Comparison of ENCODE assay signal across 8 cellular contexts in the genomic region with DNA sequence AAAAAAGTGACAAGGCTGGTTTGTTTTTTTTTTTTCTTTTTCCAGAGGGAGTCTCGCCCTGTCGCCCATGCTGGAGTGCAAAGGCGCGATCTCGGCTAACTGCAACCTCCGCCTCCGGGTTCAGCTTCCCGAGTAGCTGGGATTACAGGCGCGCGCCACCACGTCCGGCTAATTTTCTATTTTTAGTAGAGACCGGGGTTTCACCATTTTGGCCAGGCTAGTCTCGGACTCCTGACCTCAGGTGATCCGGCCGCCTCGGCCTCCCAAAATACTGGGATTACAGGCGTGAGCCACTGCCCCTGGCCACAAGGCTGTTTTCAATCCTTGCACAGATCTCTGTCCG. TPM values are rescaled to one million over a fixed set of nuclear protein-coding genes. Genes with fewer than 3 reads are reported as not detected.
DNase-seq lines count a peak whose midpoint lies in the region; ATAC-seq, FAIRE-seq and TF ChIP-seq lines count a peak whose summit lies in the region.

No MANE protein-coding gene starts in this region.

- TF ChIP-seq POLR2A in A549 (IDR thresholded peaks at IDR 0.05; ENCODE audit: low read length) = no peak

- CTCF ChIA-PET in A549 (lab: Yijun Ruan, JAX) = no interaction called here

- H3K27ac ChIP-seq in A549 (peak overlapping the region; percentile 90 to 97), HL-60 (replicated peaks) (peak overlapping the region; percentile 88)

- no peak for FAIRE-seq in A549 (lab: Jason Lieb, UNC)
- no peak for FAIRE-seq in RCC 7860 (lab: Jason Lieb, UNC)

- WGBS in A549 (ENCODE audit: missing lambda C conversion rate) = 12% methylated on average over 20 of the region's 20 CpGs

- no peak for DNase-seq in A549 (ENCODE audit: low read depth in 1 of 2, low spot score in 1 of 2)
- no peak for DNase-seq in HL-60 (ENCODE audit: low read depth in 1 of 2, low spot score in 1 of 2)
- DNase-seq in cardiac fibroblast (ENCODE audit: low read depth in 2 of 2) = no peak
- DNase-seq in RCC 7860 (ENCODE audit: low spot score) = no peak
- DNase-seq in stimulated activated CD4-positive, alpha-beta T cell treated with anti-CD3 and anti-CD28 coated beads, Interleukin-1b, Interleukin-23, amount 100 ng/mL, for 48 hours = no peak
- no peak for DNase-seq in NCI-H1417 treated with DMSO at 0.1 percent for 48 hours (lab: John Stamatoyannopoulos, UW)

- no peak for TF ChIP-seq EP300 in A549 (IDR thresholded peaks at IDR 0.05)

- ATAC-seq in A549 (no peak), HG02870 (IDR thresholded peaks at IDR 0.05; ENCODE audit: unreplicated experiment) (no peak)

- H3K4me1 ChIP-seq in A549 (peaks cover 7% of the 10 kb centered on the region; the same call in 2 of the 3 replicates), mononuclear cell (ENCODE audit: insufficient read depth, low read length) (peaks cover 25% of the 10 kb centered on the region)

- H3K9me3 ChIP-seq in A549 (no peaks in the 10 kb centered on the region), mononuclear cell (ENCODE audit: low read depth, low read length) (no peaks in the 10 kb centered on the region)

- TF ChIP-seq CTCF in A549 (IDR thresholded peaks at IDR 0.05) = no peak
- no peak for TF ChIP-seq CTCF in HL-60 (IDR thresholded peaks at IDR 0.05; ENCODE audit: insufficient read depth, low read length)
- no peak for TF ChIP-seq CTCF in cardiac fibroblast (IDR thresholded peaks at IDR 0.05; ENCODE audit: low read depth, low read length)

- H3K4me2 ChIP-seq in A549 = peak overlapping the region; percentile 86

- POLR2A ChIA-PET in A549 (lab: Yijun Ruan, JAX) = no interaction called here

- no peak for TF ChIP-seq RAD21 in A549 (conservative IDR thresholded peaks at IDR 0.05 in 1 of 2, IDR thresholded peaks at IDR 0.05 in 1 of 2)

- no peaks in the 10 kb centered on the region for H3K27me3 ChIP-seq in HL-60 (ENCODE audit: insufficient read depth, poor library complexity, severe bottlenecking)
- no peaks in the 10 kb centered on the region for H3K27me3 ChIP-seq in mononuclear cell (ENCODE audit: insufficient read depth, low read length)

- H3K4me3 ChIP-seq in A549 = peak overlapping the region; percentile 96
- H3K4me3 ChIP-seq in HL-60 (replicated peaks; ENCODE audit: insufficient read depth, low read length) = peak overlapping the region; percentile 99
- H3K4me3 ChIP-seq in cardiac fibroblast (replicated peaks in 1 of 2; ENCODE audit: low read depth in 2 of 2, low read length in 2 of 2) = peak overlapping the region; percentile 99 to 100
- H3K4me3 ChIP-seq in mononuclear cell (ENCODE audit: low read length) = peak overlapping the region; percentile 87

TF ChIP-seq in A549, 52 proteins besides CTCF, POLR2A, EP300 and RAD21:
- TF ChIP-seq ESRRA (IDR thresholded peaks at IDR 0.05; ENCODE audit: borderline replicate concordance, low read length) (no peak), MYC (IDR thresholded peaks at IDR 0.05; ENCODE audit: borderline replicate concordance, low read length) (no peak), GATA3 (IDR thresholded peaks at IDR 0.05; ENCODE audit: borderline replicate concordance) (no peak), BHLHE40 (IDR thresholded peaks at IDR 0.05; ENCODE audit: low read depth, low read length) (no peak), RARB (CRISPR knock-in tag; IDR thresholded peaks at IDR 0.05) (no peak), HOXB5 (CRISPR knock-in tag; IDR thresholded peaks at IDR 0.05) (no peak), SMC3 (IDR thresholded peaks at IDR 0.05) (no peak)
- TF ChIP-seq, protein P1, sequence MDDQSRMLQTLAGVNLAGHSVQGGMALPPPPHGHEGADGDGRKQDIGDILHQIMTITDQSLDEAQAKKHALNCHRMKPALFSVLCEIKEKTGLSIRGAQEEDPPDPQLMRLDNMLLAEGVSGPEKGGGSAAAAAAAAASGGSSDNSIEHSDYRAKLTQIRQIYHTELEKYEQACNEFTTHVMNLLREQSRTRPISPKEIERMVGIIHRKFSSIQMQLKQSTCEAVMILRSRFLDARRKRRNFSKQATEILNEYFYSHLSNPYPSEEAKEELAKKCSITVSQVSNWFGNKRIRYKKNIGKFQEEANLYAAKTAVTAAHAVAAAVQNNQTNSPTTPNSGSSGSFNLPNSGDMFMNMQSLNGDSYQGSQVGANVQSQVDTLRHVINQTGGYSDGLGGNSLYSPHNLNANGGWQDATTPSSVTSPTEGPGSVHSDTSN (IDR thresholded peaks at IDR 0.05) = no peak
- TF ChIP-seq, protein P2, sequence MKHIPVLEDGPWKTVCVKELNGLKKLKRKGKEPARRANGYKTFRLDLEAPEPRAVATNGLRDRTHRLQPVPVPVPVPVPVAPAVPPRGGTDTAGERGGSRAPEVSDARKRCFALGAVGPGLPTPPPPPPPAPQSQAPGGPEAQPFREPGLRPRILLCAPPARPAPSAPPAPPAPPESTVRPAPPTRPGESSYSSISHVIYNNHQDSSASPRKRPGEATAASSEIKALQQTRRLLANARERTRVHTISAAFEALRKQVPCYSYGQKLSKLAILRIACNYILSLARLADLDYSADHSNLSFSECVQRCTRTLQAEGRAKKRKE (CRISPR knock-in tag; IDR thresholded peaks at IDR 0.05; ENCODE audit: low read depth) = no peak
- TF ChIP-seq, protein P3, sequence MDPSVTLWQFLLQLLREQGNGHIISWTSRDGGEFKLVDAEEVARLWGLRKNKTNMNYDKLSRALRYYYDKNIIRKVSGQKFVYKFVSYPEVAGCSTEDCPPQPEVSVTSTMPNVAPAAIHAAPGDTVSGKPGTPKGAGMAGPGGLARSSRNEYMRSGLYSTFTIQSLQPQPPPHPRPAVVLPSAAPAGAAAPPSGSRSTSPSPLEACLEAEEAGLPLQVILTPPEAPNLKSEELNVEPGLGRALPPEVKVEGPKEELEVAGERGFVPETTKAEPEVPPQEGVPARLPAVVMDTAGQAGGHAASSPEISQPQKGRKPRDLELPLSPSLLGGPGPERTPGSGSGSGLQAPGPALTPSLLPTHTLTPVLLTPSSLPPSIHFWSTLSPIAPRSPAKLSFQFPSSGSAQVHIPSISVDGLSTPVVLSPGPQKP (IDR thresholded peaks at IDR 0.05; ENCODE audit: low read depth, low read length) = no peak

RNA-seq across cellular contexts. Expression of gene ATP6V1E1, which starts 0.6 kb away (rescaled TPM):
- 112 and 119 TPM in 2 replicates for polyA plus RNA-seq in A549 (2011; rRNA removed)
- polyA plus RNA-seq in A549 (2012; cell fraction: cytosol; rRNA removed) = 55.6 and 60.1 TPM in 2 replicates
- 26.2 and 49.3 TPM in 2 replicates for polyA plus RNA-seq in A549 (2012; cell fraction: nucleus; rRNA removed)
- 116 to 123 TPM (median 121 TPM) in 3 replicates for polyA plus RNA-seq in A549 (2017; fragmentation: RNase III; extraction: RNeasy Plus Mini Kit Qiagen cat#74134 plus additional on column Dnase treatment)
- polyA minus RNA-seq in A549 (2011; rRNA and poly(A)+ RNA removed) = 38.9 and 39.2 TPM in 2 replicates
- 74.2 TPM for total RNA-seq in mononuclear cell

RNA-seq across cellular contexts. Expression of gene BCL2L13, which starts 10.6 kb away (rescaled TPM):
- 44.9 and 46.4 TPM in 2 replicates for polyA plus RNA-seq in A549 (2011; rRNA removed)
- polyA plus RNA-seq in A549 (2012; cell fraction: cytosol; rRNA removed) = 22.6 and 28.3 TPM in 2 replicates
- 13.3 and 17.2 TPM in 2 replicates for polyA plus RNA-seq in A549 (2012; cell fraction: nucleus; rRNA removed)
- polyA plus RNA-seq in A549 (2017; fragmentation: RNase III; extraction: RNeasy Plus Mini Kit Qiagen cat#74134 plus additional on column Dnase treatment) = 32.9 to 38.3 TPM (median 36.9 TPM) in 3 replicates
- polyA minus RNA-seq in A549 (2011; rRNA and poly(A)+ RNA removed) = 40.7 and 49.3 TPM in 2 replicates
- 25.9 TPM for total RNA-seq in mononuclear cell
